8 cellular contexts compared by ENCODE assay signal in genomic region chr17:75096082-75096625, GRCh38. TPM values are rescaled to one million over a fixed set of nuclear protein-coding genes. Genes with fewer than 3 reads are reported as not detected.
DNase-seq lines count a peak whose midpoint lies in the region; ATAC-seq and TF ChIP-seq lines count a peak whose summit lies in the region.

No MANE protein-coding gene starts in this region.

- H3K9me3 Mint-ChIP-seq in CD14-positive monocyte: peaks cover 0 to 2% (median 0%) of the 10 kb centered on the region in 7 donors
- no peaks in the 10 kb centered on the region for H3K9me3 Mint-ChIP-seq in mesothelial cell of epicardium

- ATAC-seq in HG03139 (IDR thresholded peaks at IDR 0.05; ENCODE audit: unreplicated experiment): no peak

- H3K4me1 Mint-ChIP-seq in CD14-positive monocyte: peaks cover 52% of the 10 kb centered on the region
- H3K4me1 Mint-ChIP-seq in mesothelial cell of epicardium: peaks cover 47% of the 10 kb centered on the region

- no peak overlapping the region for H3K4me3 ChIP-seq in NB4 (ENCODE audit: low read depth, low read length)

- peaks cover 2 to 3% (median 3%) of the 10 kb centered on the region in 3 donors for H3K27me3 Mint-ChIP-seq in CD14-positive monocyte (ENCODE audit: low read depth in 3 of 3)
- H3K27me3 Mint-ChIP-seq in mesothelial cell of epicardium (ENCODE audit: low read depth): no peaks in the 10 kb centered on the region

- H3K4me3 Mint-ChIP-seq in CD14-positive monocyte: peak overlapping the region; percentile 48 to 76
- H3K4me3 Mint-ChIP-seq in mesothelial cell of epicardium: no peak overlapping the region

- TF ChIP-seq POLR2A in NB4 (IDR thresholded peaks at IDR 0.05; ENCODE audit: extremely low read depth, insufficient read length): no peak

- intact Hi-C loops in CD14-positive monocyte (cut with micrococcal nuclease): no loop called here

- peak; percentile 91 for DNase-seq in CD14-positive monocyte (ENCODE audit: low spot score)
- peak; percentile 92 for DNase-seq in NB4 (ENCODE audit: low read depth)
- DNase-seq in dermis blood vessel endothelial cell: peak; percentile 90
- DNase-seq in mesothelial cell of epicardium (ENCODE audit: low spot score in 2 of 2, unreplicated experiment in 2 of 2): no peak
- no peak for DNase-seq in NCI-H1105 (lab: John Stamatoyannopoulos, UW)
- DNase-seq in T-helper 1 cell: no peak
- no peak for DNase-seq in stimulated activated CD4-positive, alpha-beta T cell treated with anti-CD3 and anti-CD28 coated beads, Interleukin-12 subunit alpha, Interleukin-12 subunit beta, amount 100 ng/mL, for 4 hours

- TF ChIP-seq CTCF in CD14-positive monocyte (IDR thresholded peaks at IDR 0.05) (no peak), NB4 (IDR thresholded peaks at IDR 0.05; ENCODE audit: low read depth, low read length) (no peak), mesothelial cell of epicardium (IDR thresholded peaks at IDR 0.05; ENCODE audit: unreplicated experiment) (no peak)

- H3K27ac Mint-ChIP-seq in CD14-positive monocyte (peak overlapping the region; percentile 88 to 96 (median 92)), mesothelial cell of epicardium (peak overlapping the region; percentile 93)

- H3K36me3 Mint-ChIP-seq in CD14-positive monocyte: peaks cover 35 to 64% of the 10 kb centered on the region in 2 donors
- H3K36me3 Mint-ChIP-seq in mesothelial cell of epicardium: peaks cover 18% of the 10 kb centered on the region

RNA-seq across cellular contexts. Expression of gene SLC16A5, which starts 8.4 kb away (rescaled TPM):
- 10 to 100 TPM; 26.1 to 27.0 TPM for polyA plus RNA-seq in CD14-positive monocyte
- total RNA-seq in dermis blood vessel endothelial cell: 11.4 and 17.1 TPM in 2 replicates
- 46.4 to 49.5 TPM (median 46.9 TPM) in 3 replicates for total RNA-seq in mesothelial cell of epicardium

RNA-seq across cellular contexts. Expression of gene ARMC7, which starts 13.6 kb away (rescaled TPM):
- 1 to 10 TPM; 1.3 to 2.1 TPM for polyA plus RNA-seq in CD14-positive monocyte
- total RNA-seq in dermis blood vessel endothelial cell (3.1 and 3.9 TPM in 2 replicates), mesothelial cell of epicardium (11.3 to 12.0 TPM (median 11.4 TPM) in 3 replicates)

RNA-seq across cellular contexts. Expression of gene NT5C, which starts 35.4 kb away (rescaled TPM):
- polyA plus RNA-seq in CD14-positive monocyte: 10 to 100 TPM; 27.8 to 36.2 TPM
- total RNA-seq in dermis blood vessel endothelial cell (48.8 and 51.9 TPM in 2 replicates), mesothelial cell of epicardium (44.3 to 51.0 TPM (median 46.8 TPM) in 3 replicates)

RNA-seq across cellular contexts. Expression of gene KCTD2, which starts 49.1 kb away (rescaled TPM):
- 1 to 10 TPM; 2.8 to 2.9 TPM for polyA plus RNA-seq in CD14-positive monocyte
- total RNA-seq in dermis blood vessel endothelial cell (17.4 and 22.8 TPM in 2 replicates), mesothelial cell of epicardium (24.1 to 26.4 TPM (median 26.1 TPM) in 3 replicates)

RNA-seq across cellular contexts. Expression of gene ATP5PD, which starts 49.4 kb away (rescaled TPM):
- polyA plus RNA-seq in CD14-positive monocyte: 100 to 1,000 TPM; 437 to 451 TPM
- total RNA-seq in dermis blood vessel endothelial cell (214 and 256 TPM in 2 replicates), mesothelial cell of epicardium (153 to 161 TPM (median 153 TPM) in 3 replicates)

Comparison
In these comparisons a context has a peak if more than half of its experiments do, and no peak if none do; other contexts are left out.
1. DNase-seq: peak in CD14-positive monocyte (single experiment), NB4 (single experiment) and dermis blood vessel endothelial cell (single experiment); none in mesothelial cell of epicardium (0 of 2), NCI-H1105 (single experiment), T-helper 1 cell (0 of 5) and stimulated activated CD4-positive, alpha-beta T cell treated with anti-CD3 and anti-CD28 coated beads, Interleukin-12 subunit alpha, Interleukin-12 subunit beta, amount 100 ng/mL, for 4 hours (single experiment).